Comparison of ENCODE assay signal across 1 cellular context in genomic region chr10:6025683-6026225, GRCh38.
A peak's percentile ranks its signal among the peaks of the same experiment; 100 is the strongest.
TF ChIP-seq lines count a peak whose summit lies in the region.

No MANE protein-coding gene starts in this region.

TF ChIP-seq in K562, 482 proteins besides CTCF, POLR2A, EP300 and RAD21:
- no peak for TF ChIP-seq GATAD2A (IDR thresholded peaks at IDR 0.05)
- no peak for TF ChIP-seq FOS (IDR thresholded peaks at IDR 0.05; ENCODE audit: extremely low read depth, insufficient read length)
- TF ChIP-seq, protein P1, sequence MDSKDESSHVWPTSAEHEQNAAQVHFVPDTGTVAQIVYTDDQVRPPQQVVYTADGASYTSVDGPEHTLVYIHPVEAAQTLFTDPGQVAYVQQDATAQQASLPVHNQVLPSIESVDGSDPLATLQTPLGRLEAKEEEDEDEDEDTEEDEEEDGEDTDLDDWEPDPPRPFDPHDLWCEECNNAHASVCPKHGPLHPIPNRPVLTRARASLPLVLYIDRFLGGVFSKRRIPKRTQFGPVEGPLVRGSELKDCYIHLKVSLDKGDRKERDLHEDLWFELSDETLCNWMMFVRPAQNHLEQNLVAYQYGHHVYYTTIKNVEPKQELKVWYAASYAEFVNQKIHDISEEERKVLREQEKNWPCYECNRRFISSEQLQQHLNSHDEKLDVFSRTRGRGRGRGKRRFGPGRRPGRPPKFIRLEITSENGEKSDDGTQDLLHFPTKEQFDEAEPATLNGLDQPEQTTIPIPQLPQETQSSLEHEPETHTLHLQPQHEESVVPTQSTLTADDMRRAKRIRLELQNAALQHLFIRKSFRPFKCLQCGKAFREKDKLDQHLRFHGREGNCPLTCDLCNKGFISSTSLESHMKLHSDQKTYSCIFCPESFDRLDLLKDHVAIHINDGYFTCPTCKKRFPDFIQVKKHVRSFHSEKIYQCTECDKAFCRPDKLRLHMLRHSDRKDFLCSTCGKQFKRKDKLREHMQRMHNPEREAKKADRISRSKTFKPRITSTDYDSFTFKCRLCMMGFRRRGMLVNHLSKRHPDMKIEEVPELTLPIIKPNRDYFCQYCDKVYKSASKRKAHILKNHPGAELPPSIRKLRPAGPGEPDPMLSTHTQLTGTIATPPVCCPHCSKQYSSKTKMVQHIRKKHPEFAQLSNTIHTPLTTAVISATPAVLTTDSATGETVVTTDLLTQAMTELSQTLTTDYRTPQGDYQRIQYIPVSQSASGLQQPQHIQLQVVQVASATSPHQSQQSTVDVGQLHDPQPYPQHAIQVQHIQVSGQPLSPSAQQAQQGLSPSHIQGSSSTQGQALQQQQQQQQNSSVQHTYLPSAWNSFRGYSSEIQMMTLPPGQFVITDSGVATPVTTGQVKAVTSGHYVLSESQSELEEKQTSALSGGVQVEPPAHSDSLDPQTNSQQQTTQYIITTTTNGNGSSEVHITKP (IDR thresholded peaks at IDR 0.05; ENCODE audit: partially characterized antibody): peak; percentile 67
